In the genomic region with DNA sequence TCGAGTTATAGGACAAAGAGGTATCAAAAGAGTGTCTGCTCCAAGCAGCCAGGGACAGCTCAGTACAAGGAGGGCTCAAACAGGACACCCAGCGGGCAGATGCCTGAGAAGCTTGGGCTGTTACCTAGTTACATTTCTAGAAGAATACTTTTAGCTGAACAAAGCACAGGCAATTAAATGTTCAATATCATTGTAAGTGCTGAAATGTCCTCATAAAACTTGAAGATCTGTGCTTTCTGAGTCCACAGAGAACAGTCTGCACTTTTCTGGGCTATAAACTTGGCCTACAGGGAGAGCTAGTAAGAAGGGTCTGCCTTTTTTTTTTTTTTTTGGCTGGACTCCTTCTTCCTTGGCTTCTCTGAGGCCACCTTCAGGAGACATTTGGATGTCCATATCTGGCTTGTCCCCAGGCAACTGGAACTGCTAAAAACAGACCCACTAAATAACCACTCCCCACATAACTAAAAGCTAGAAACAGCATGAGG, we compare ENCODE assay signal across 16 cellular contexts.
DNase-seq lines count a peak whose midpoint lies in the region; FAIRE-seq and TF ChIP-seq lines count a peak whose summit lies in the region.
"Had no signal": no experiment of that assay in that cellular context is flagged by ENCODE, and none has a peak within 500 bp of the region (broad histone marks: within the 10 kb centered on the region; RNA-seq: fewer than 3 reads in every experiment).

No MANE protein-coding gene starts in this region.

- H3K27ac ChIP-seq in esophagus muscularis mucosa (replicated peaks in 1 of 4) = no peak overlapping the region
- H3K27ac ChIP-seq: C4-2B, HL-60, PC-9 had no signal

- no peaks in the 10 kb centered on the region for H3K9me3 ChIP-seq in esophagus muscularis mucosa

- H3K9me3 Mint-ChIP-seq in activated T-helper 1 cell treated with anti-CD3 and anti-CD28 coated beads, Interleukin-12 subunit alpha, Interleukin-12 subunit beta, Interleukin-2, Interleukin-4 antibody, amounts not matched to agents 30 ng/mL and 10 ng/mL and 1 ng/mL, durations not matched to agents 14 hours and 24 hours and 36 hours = no peaks in the 10 kb centered on the region

- H3K4me3 Mint-ChIP-seq in activated T-helper 1 cell treated with anti-CD3 and anti-CD28 coated beads, Interleukin-12 subunit alpha, Interleukin-12 subunit beta, Interleukin-2, Interleukin-4 antibody, amounts not matched to agents 30 ng/mL and 10 ng/mL and 1 ng/mL, durations not matched to agents 14 hours and 24 hours and 36 hours = no peak overlapping the region

- no peaks in the 10 kb centered on the region for H3K36me3 Mint-ChIP-seq in activated T-helper 1 cell treated with anti-CD3 and anti-CD28 coated beads, Interleukin-12 subunit alpha, Interleukin-12 subunit beta, Interleukin-2, Interleukin-4 antibody, amounts not matched to agents 30 ng/mL and 10 ng/mL and 1 ng/mL, durations not matched to agents 14 hours and 24 hours and 36 hours (ENCODE audit: low read depth)

- 65% methylated on average over 2 of the region's 2 CpGs for WGBS in esophagus muscularis mucosa

- no peaks in the 10 kb centered on the region for H3K4me1 Mint-ChIP-seq in activated T-helper 1 cell treated with anti-CD3 and anti-CD28 coated beads, Interleukin-12 subunit alpha, Interleukin-12 subunit beta, Interleukin-2, Interleukin-4 antibody, amounts not matched to agents 30 ng/mL and 10 ng/mL and 1 ng/mL, durations not matched to agents 14 hours and 24 hours and 36 hours (ENCODE audit: low read depth)

- TF ChIP-seq EP300 in esophagus muscularis mucosa (IDR thresholded peaks at IDR 0.05) = no peak

- no peak overlapping the region for H3K4me3 ChIP-seq in esophagus muscularis mucosa
- H3K4me3 ChIP-seq: GM12878, PC-9 had no signal

- no peaks in the 10 kb centered on the region for H3K36me3 ChIP-seq in esophagus muscularis mucosa

- DNase-seq in Ammon's horn (ENCODE audit: low spot score) (peak; percentile 54), SK-MEL-5 (ENCODE audit: low read depth, low spot score) (peak; percentile 9), esophagus muscularis mucosa (ENCODE audit: extremely low spot score) (peak; percentile 80), myocyte (ENCODE audit: low read depth) (peak; percentile 19), urothelium cell line (ENCODE audit: low spot score) (no peak), dermis blood vessel endothelial cell (no peak)
- no peak for DNase-seq in stimulated activated CD4-positive, alpha-beta T cell treated with anti-CD3 and anti-CD28 coated beads, Interleukin-4, amount 100 ng/mL, for 24 hours
- DNase-seq in activated T-helper 1 cell treated with anti-CD3 and anti-CD28 coated beads, Interleukin-12 subunit alpha, Interleukin-12 subunit beta, Interleukin-2, Interleukin-4 antibody, amounts not matched to agents 30 ng/mL and 10 ng/mL and 1 ng/mL, durations not matched to agents 14 hours and 24 hours and 36 hours (ENCODE audit: low spot score) = no peak
- DNase-seq: HCEC 1CT, NCI-H1092, NCI-H1694, PC-9 had no signal

- TF ChIP-seq CTCF in esophagus muscularis mucosa (IDR thresholded peaks at IDR 0.05) = no peak

- no peaks in the 10 kb centered on the region for H3K27me3 Mint-ChIP-seq in activated T-helper 1 cell treated with anti-CD3 and anti-CD28 coated beads, Interleukin-12 subunit alpha, Interleukin-12 subunit beta, Interleukin-2, Interleukin-4 antibody, amounts not matched to agents 30 ng/mL and 10 ng/mL and 1 ng/mL, durations not matched to agents 14 hours and 24 hours and 36 hours (ENCODE audit: insufficient read depth)

- intact Hi-C loops in esophagus muscularis mucosa (cut with DNase I) = loop anchor here (10.0 kb wide), 1 partner anchor 202 kb away; no protein-coding TSS in a partner anchor
- intact Hi-C loops in activated T-helper 1 cell treated with anti-CD3 and anti-CD28 coated beads, Interleukin-12 subunit alpha, Interleukin-12 subunit beta, Interleukin-2, Interleukin-4 antibody, amounts not matched to agents 30 ng/mL and 10 ng/mL and 1 ng/mL, durations not matched to agents 14 hours and 24 hours and 36 hours (cut with micrococcal nuclease) = no loop called here

- peaks cover 0 to 11% (median 8%) of the 10 kb centered on the region in 4 donors for H3K4me1 ChIP-seq in esophagus muscularis mucosa

- in situ Hi-C loops in SK-MEL-5 (cut with HindIII; ENCODE audit: low pct_unique_long_range_greater_than_20kb, low sequenced_read_pairs) = no loop called here

- TF ChIP-seq POLR2A in esophagus muscularis mucosa (IDR thresholded peaks at IDR 0.05; ENCODE audit: low read depth) = no peak

- FAIRE-seq in urothelium cell line (lab: Jason Lieb, UNC) = no peak
- FAIRE-seq: GM12878, GM18507 had no signal

- H3K27me3 ChIP-seq in esophagus muscularis mucosa = no peaks in the 10 kb centered on the region

- no peak overlapping the region for H3K27ac Mint-ChIP-seq in activated T-helper 1 cell treated with anti-CD3 and anti-CD28 coated beads, Interleukin-12 subunit alpha, Interleukin-12 subunit beta, Interleukin-2, Interleukin-4 antibody, amounts not matched to agents 30 ng/mL and 10 ng/mL and 1 ng/mL, durations not matched to agents 14 hours and 24 hours and 36 hours

Comparison
In these comparisons a context has a peak if more than half of its experiments do, and no peak if none do; other contexts are left out.
1. DNase-seq: peak in Ammon's horn (single experiment), SK-MEL-5 (single experiment), esophagus muscularis mucosa (single experiment) and myocyte (single experiment); none in urothelium cell line (single experiment), stimulated activated CD4-positive, alpha-beta T cell treated with anti-CD3 and anti-CD28 coated beads, Interleukin-4, amount 100 ng/mL, for 24 hours (single experiment), dermis blood vessel endothelial cell (single experiment) and activated T-helper 1 cell treated with anti-CD3 and anti-CD28 coated beads, Interleukin-12 subunit alpha, Interleukin-12 subunit beta, Interleukin-2, Interleukin-4 antibody, amounts not matched to agents 30 ng/mL and 10 ng/mL and 1 ng/mL, durations not matched to agents 14 hours and 24 hours and 36 hours (single experiment).